1 cellular context compared by ENCODE assay signal in genomic region chr13:93420206-93420605, GRCh38.
A peak's percentile ranks its signal among the peaks of the same experiment; 100 is the strongest.
TF ChIP-seq lines count a peak whose summit lies in the region.

No MANE protein-coding gene starts in this region.

TF ChIP-seq in WTC11, 78 proteins besides CTCF, POLR2A, EP300 and RAD21:
- TF ChIP-seq KAT7 (CRISPR knock-in tag; IDR thresholded peaks at IDR 0.05; ENCODE audit: borderline replicate concordance) (no peak), ZNF423 (CRISPR knock-in tag; IDR thresholded peaks at IDR 0.05) (0 out of 2 replicates have a peak, but pooled peaks have one; percentile 22)
